10 cellular contexts compared by ENCODE assay signal in the genomic region with DNA sequence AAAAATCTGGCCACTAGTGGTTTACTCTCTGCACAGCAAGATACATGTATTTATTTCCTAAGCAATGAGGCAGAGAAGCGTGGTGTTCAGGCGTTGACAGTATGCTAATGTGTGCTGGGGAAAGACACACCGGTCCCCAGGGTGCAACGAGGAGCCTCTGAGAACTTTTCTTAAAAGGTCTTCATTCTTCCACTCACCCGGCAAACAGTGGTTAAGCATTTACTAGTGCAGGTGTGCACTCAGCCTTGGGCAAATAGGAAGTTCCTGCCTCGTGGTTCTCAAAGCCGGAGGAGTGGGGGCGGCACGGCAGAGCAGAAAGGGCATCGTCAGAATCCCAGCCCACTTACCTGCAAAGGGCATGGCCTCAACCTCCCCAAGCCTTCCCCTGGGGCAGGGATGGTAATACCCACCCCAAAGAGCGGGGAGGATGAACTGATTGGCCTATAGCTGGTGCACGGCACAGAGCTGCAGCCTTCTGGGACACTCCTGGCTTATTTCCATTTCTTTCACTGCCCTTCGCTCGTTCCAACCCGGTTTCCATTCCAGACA.
DNase-seq lines count a peak whose midpoint lies in the region; ATAC-seq and TF ChIP-seq lines count a peak whose summit lies in the region.
"Had no signal": no experiment of that assay in that cellular context is flagged by ENCODE, and none has a peak within 500 bp of the region (broad histone marks: within the 10 kb centered on the region; RNA-seq: fewer than 3 reads in every experiment).

No MANE protein-coding gene starts in this region.

- H3K9me3 Mint-ChIP-seq in osteocyte (ENCODE audit: unreplicated experiment) = no peaks in the 10 kb centered on the region

- DNase-seq in HuH-7 (ENCODE audit: low spot score) (peak; percentile 4), right lobe of liver (no peak), NCI-H2081 (lab: John Stamatoyannopoulos, UW) (no peak), osteocyte (ENCODE audit: extremely low spot score, unreplicated experiment) (no peak), MM.1S (no peak), T-helper 17 cell (no peak)
- DNase-seq: central memory CD4-positive, alpha-beta T cell had no signal

- 20% methylated on average over 9 of the region's 15 CpGs for WGBS in right lobe of liver (ENCODE audit: insufficient coverage, low coverage, low lambda C conversion rate, missing lambda C conversion rate)

- H3K27me3 ChIP-seq in right lobe of liver (no peaks in the 10 kb centered on the region), MM.1S (replicated peaks; ENCODE audit: insufficient read depth, low read length) (no peaks in the 10 kb centered on the region)
- H3K27me3 ChIP-seq: gastroesophageal sphincter had no signal

- H3K4me1 ChIP-seq in right lobe of liver (no peaks in the 10 kb centered on the region), MM.1S (ENCODE audit: low read length) (no peaks in the 10 kb centered on the region)
- H3K4me1 ChIP-seq: gastroesophageal sphincter had no signal

- H3K4me3 Mint-ChIP-seq in osteocyte (ENCODE audit: unreplicated experiment) (no peak overlapping the region), T-helper 17 cell (no peak overlapping the region)

- peak overlapping the region in 1 of 3 donors; percentile 17 for H3K4me3 ChIP-seq in right lobe of liver
- H3K4me3 ChIP-seq in MM.1S (ENCODE audit: low read length) = no peak overlapping the region
- H3K4me3 ChIP-seq: gastroesophageal sphincter had no signal

- no peaks in the 10 kb centered on the region for H3K36me3 ChIP-seq in right lobe of liver
- no peaks in the 10 kb centered on the region for H3K36me3 ChIP-seq in MM.1S (replicated peaks; ENCODE audit: insufficient read depth, low read length)
- H3K36me3 ChIP-seq: gastroesophageal sphincter had no signal

- H3K27ac Mint-ChIP-seq in osteocyte (ENCODE audit: unreplicated experiment) (no peak overlapping the region), T-helper 17 cell (no peak overlapping the region)

- no peak for TF ChIP-seq CTCF in right lobe of liver (IDR thresholded peaks at IDR 0.05)
- no peak for TF ChIP-seq CTCF in osteocyte (IDR thresholded peaks at IDR 0.05)
- no peak for TF ChIP-seq CTCF in MM.1S (IDR thresholded peaks at IDR 0.05; ENCODE audit: low read length)

- H3K9ac ChIP-seq in MM.1S (ENCODE audit: low read length) = no peak overlapping the region

- H3K36me3 Mint-ChIP-seq in osteocyte (ENCODE audit: unreplicated experiment) (no peaks in the 10 kb centered on the region), T-helper 17 cell (ENCODE audit: low read depth) (peaks cover 2% of the 10 kb centered on the region)

- H3K9me2 ChIP-seq in MM.1S (replicated peaks; ENCODE audit: insufficient read depth, low read length) = no peaks in the 10 kb centered on the region

- H3K4me1 Mint-ChIP-seq in osteocyte (ENCODE audit: unreplicated experiment) (no peaks in the 10 kb centered on the region), T-helper 17 cell (no peaks in the 10 kb centered on the region)

- ATAC-seq in GM18505 (IDR thresholded peaks at IDR 0.05; ENCODE audit: unreplicated experiment) = peak; percentile 87
- peak; percentile 87 for ATAC-seq in GM21786 (IDR thresholded peaks at IDR 0.05; ENCODE audit: unreplicated experiment)
- peak in 3 of 4 donors; percentile 26 to 38 (median 31) for ATAC-seq in right lobe of liver
- no peak for ATAC-seq in T-helper 17 cell
- ATAC-seq: gastroesophageal sphincter had no signal

- TF ChIP-seq POLR2A in GM18505 (IDR thresholded peaks at IDR 0.05; ENCODE audit: borderline replicate concordance, extremely low read depth, insufficient read depth, insufficient read length) (no peak), right lobe of liver (IDR thresholded peaks at IDR 0.05) (no peak)

- H2AFZ ChIP-seq in MM.1S (ENCODE audit: low read length) = no peak overlapping the region

- intact Hi-C loops in right lobe of liver (cut with DNase I) = no loop called here

- H3F3A ChIP-seq in MM.1S (ENCODE audit: insufficient read depth, low read length) = no peaks in the 10 kb centered on the region

- H3K4me2 ChIP-seq in MM.1S (ENCODE audit: low read depth, low read length) = no peak overlapping the region

- H3K27me3 Mint-ChIP-seq in osteocyte (ENCODE audit: unreplicated experiment) = peaks cover 25% of the 10 kb centered on the region
- H3K27me3 Mint-ChIP-seq in T-helper 17 cell = no peaks in the 10 kb centered on the region

- H3K27ac ChIP-seq in right lobe of liver = no peak overlapping the region
- no peak overlapping the region for H3K27ac ChIP-seq in MM.1S (ENCODE audit: low read length)
- H3K27ac ChIP-seq: gastroesophageal sphincter had no signal

- no peaks in the 10 kb centered on the region for H4K20me1 ChIP-seq in MM.1S (ENCODE audit: insufficient read depth, low read length)

- H3K79me2 ChIP-seq in MM.1S (ENCODE audit: low read length) = no peaks in the 10 kb centered on the region

- H3K9me3 ChIP-seq in right lobe of liver = no peaks in the 10 kb centered on the region
- H3K9me3 ChIP-seq in MM.1S (replicated peaks; ENCODE audit: insufficient read depth, low read length) = no peaks in the 10 kb centered on the region
- no peaks in the 10 kb centered on the region for H3K9me3 ChIP-seq in T-helper 17 cell (ENCODE audit: control insufficient read depth, low read length, poor library complexity, severe bottlenecking)
- H3K9me3 ChIP-seq: gastroesophageal sphincter had no signal
